Comparison of ENCODE assay signal across 30 cellular contexts in the genomic region with DNA sequence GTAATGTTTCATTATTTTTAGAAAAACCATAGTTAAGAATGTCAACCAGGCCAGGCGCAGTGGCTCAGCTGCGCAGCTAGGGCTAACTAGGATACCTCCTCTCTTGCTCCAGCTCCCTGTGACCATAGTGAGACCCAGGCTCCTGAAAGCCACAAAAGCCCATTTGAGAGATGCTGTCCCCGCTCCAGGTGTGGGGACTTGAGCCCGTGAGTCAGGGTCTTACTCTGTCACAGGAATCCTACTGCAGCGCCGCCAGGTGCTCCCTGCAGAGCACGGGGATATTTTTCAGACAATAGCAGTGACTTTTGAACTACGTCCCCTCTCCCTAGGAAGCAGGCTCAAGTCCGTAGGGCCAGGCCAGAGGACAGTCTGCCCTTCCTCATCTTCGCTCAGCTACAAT.
"Had no signal": no experiment of that assay in that cellular context is flagged by ENCODE, and none has a peak within 500 bp of the region (broad histone marks: within the 10 kb centered on the region; RNA-seq: fewer than 3 reads in every experiment).

No MANE protein-coding gene starts in this region.

- H3K4me1 Mint-ChIP-seq: activated naive CD4-positive, alpha-beta T cell treated with anti-CD3 and anti-CD28 coated beads, Interleukin-2, amount 10 ng/mL, durations not matched to agents 7 days and 5 days; activated naive CD8-positive, alpha-beta T cell treated with anti-CD3 and anti-CD28 coated beads, Interleukin-2, amount 10 ng/mL, durations not matched to agents 7 days and 5 days; immature natural killer cell; naive thymus-derived CD8-positive, alpha-beta T cell had no signal

- H3K4me3 ChIP-seq: ascending aorta, coronary artery, dorsolateral prefrontal cortex, gastroesophageal sphincter, hepatocyte, pancreas, prostate gland, skin epidermis had no signal

- H3K4me3 Mint-ChIP-seq: activated CD4-positive, alpha-beta memory T cell treated with anti-CD3 and anti-CD28 coated beads for 36 hours; activated naive CD4-positive, alpha-beta T cell treated with anti-CD3 and anti-CD28 coated beads, Interleukin-2, amount 10 ng/mL, durations not matched to agents 7 days and 5 days; activated naive CD8-positive, alpha-beta T cell treated with anti-CD3 and anti-CD28 coated beads, Interleukin-2, amount 10 ng/mL, durations not matched to agents 7 days and 5 days; brain; immature natural killer cell; naive thymus-derived CD8-positive, alpha-beta T cell; stimulated activated effector memory CD8-positive, alpha-beta T cell treated with anti-CD3 and anti-CD28 coated beads, Interleukin-12 subunit alpha, Interleukin-12 subunit beta, amount 100 ng/mL, for 72 hours; stimulated activated naive CD8-positive, alpha-beta T cell treated with anti-CD3 and anti-CD28 coated beads, Interleukin-15, Interleukin-2, amounts not matched to agents 100 ng/mL and 50 ng/mL, for 24 hours; T-helper 1 cell treated with Interleukin-12 subunit alpha and Interleukin-12 subunit beta and Interleukin-4 antibody, amounts not matched to agents 30 μg/mL and 1 μg/mL, for 36 hours had no signal

- H3K27ac ChIP-seq: ascending aorta, coronary artery, dorsolateral prefrontal cortex, gastroesophageal sphincter, hepatocyte, pancreas, prostate gland, skin epidermis, VCaP had no signal

- H3K4me1 ChIP-seq: ascending aorta, gastroesophageal sphincter, pancreas, prostate gland had no signal

- DNase-seq: activated CD4-positive, alpha-beta memory T cell treated with anti-CD3 and anti-CD28 coated beads for 36 hours; activated CD4-positive, alpha-beta T cell treated with anti-CD3 and anti-CD28 coated beads for 48 hours; activated CD8-positive, alpha-beta memory T cell treated with anti-CD3 and anti-CD28 coated beads, Interleukin-2, amount 50 U/mL, for 4 hours; activated gamma-delta T cell; activated naive CD4-positive, alpha-beta T cell treated with anti-CD3 and anti-CD28 coated beads, Interleukin-2, amount 10 ng/mL, durations not matched to agents 7 days and 5 days; activated naive CD8-positive, alpha-beta T cell treated with anti-CD3 and anti-CD28 coated beads, Interleukin-2, amount 10 ng/mL, durations not matched to agents 7 days and 5 days; activated T-cell treated with anti-CD3 and anti-CD28 coated beads, Interleukin-2, amount 50 U/mL, for 1 hour; dorsolateral prefrontal cortex; effector memory CD4-positive, alpha-beta T cell; erythroblast; immature natural killer cell; naive thymus-derived CD8-positive, alpha-beta T cell; pancreas; retina; stimulated activated CD4-positive, alpha-beta T cell treated with anti-CD3 and anti-CD28 coated beads, Interleukin-12 subunit alpha, Interleukin-12 subunit beta, amount 100 ng/mL, for 4 hours; stimulated activated CD4-positive, alpha-beta T cell treated with anti-CD3 and anti-CD28 coated beads, Interleukin-4, amount 100 ng/mL, for 1 hour; T-helper 9 cell had no signal

- H3K36me3 Mint-ChIP-seq: activated CD4-positive, alpha-beta memory T cell treated with anti-CD3 and anti-CD28 coated beads for 36 hours; activated naive CD4-positive, alpha-beta T cell treated with anti-CD3 and anti-CD28 coated beads, Interleukin-2, amount 10 ng/mL, durations not matched to agents 7 days and 5 days; activated naive CD8-positive, alpha-beta T cell treated with anti-CD3 and anti-CD28 coated beads, Interleukin-2, amount 10 ng/mL, durations not matched to agents 7 days and 5 days; brain; immature natural killer cell; naive thymus-derived CD8-positive, alpha-beta T cell; stimulated activated effector memory CD8-positive, alpha-beta T cell treated with anti-CD3 and anti-CD28 coated beads, Interleukin-12 subunit alpha, Interleukin-12 subunit beta, amount 100 ng/mL, for 72 hours had no signal

- H3K9me3 ChIP-seq: ascending aorta, gastroesophageal sphincter, pancreas, prostate gland had no signal

- H2AFZ ChIP-seq: hepatocyte had no signal

- H3K36me3 ChIP-seq: ascending aorta, gastroesophageal sphincter, pancreas, prostate gland had no signal

- H3K9me3 Mint-ChIP-seq: activated CD4-positive, alpha-beta memory T cell treated with anti-CD3 and anti-CD28 coated beads for 36 hours; activated naive CD4-positive, alpha-beta T cell treated with anti-CD3 and anti-CD28 coated beads, Interleukin-2, amount 10 ng/mL, durations not matched to agents 7 days and 5 days; activated naive CD8-positive, alpha-beta T cell treated with anti-CD3 and anti-CD28 coated beads, Interleukin-2, amount 10 ng/mL, durations not matched to agents 7 days and 5 days; brain; immature natural killer cell; naive thymus-derived CD8-positive, alpha-beta T cell; stimulated activated effector memory CD8-positive, alpha-beta T cell treated with anti-CD3 and anti-CD28 coated beads, Interleukin-12 subunit alpha, Interleukin-12 subunit beta, amount 100 ng/mL, for 72 hours; stimulated activated naive CD8-positive, alpha-beta T cell treated with anti-CD3 and anti-CD28 coated beads, Interleukin-15, Interleukin-2, amounts not matched to agents 100 ng/mL and 50 ng/mL, for 24 hours; T-helper 1 cell treated with Interleukin-12 subunit alpha and Interleukin-12 subunit beta and Interleukin-4 antibody, amounts not matched to agents 30 μg/mL and 1 μg/mL, for 36 hours had no signal

- H3K4me2 ChIP-seq: hepatocyte had no signal

- ATAC-seq: activated CD4-positive, CD25-positive, alpha-beta regulatory T cell treated with anti-CD3 and anti-CD28 coated beads, Interleukin-2, amount 50 U/mL, for 24 hours; gastroesophageal sphincter; naive thymus-derived CD8-positive, alpha-beta T cell; pancreas; sciatic nerve; stimulated activated effector memory CD8-positive, alpha-beta T cell treated with anti-CD3 and anti-CD28 coated beads, Interleukin-12 subunit alpha, Interleukin-12 subunit beta, amount 100 ng/mL, for 72 hours had no signal

- H3K27me3 ChIP-seq: ascending aorta, hepatocyte had no signal

- H3K27ac Mint-ChIP-seq: activated CD4-positive, alpha-beta memory T cell treated with anti-CD3 and anti-CD28 coated beads for 36 hours; activated naive CD4-positive, alpha-beta T cell treated with anti-CD3 and anti-CD28 coated beads, Interleukin-2, amount 10 ng/mL, durations not matched to agents 7 days and 5 days; activated naive CD8-positive, alpha-beta T cell treated with anti-CD3 and anti-CD28 coated beads, Interleukin-2, amount 10 ng/mL, durations not matched to agents 7 days and 5 days; brain; immature natural killer cell; naive thymus-derived CD8-positive, alpha-beta T cell; stimulated activated effector memory CD8-positive, alpha-beta T cell treated with anti-CD3 and anti-CD28 coated beads, Interleukin-12 subunit alpha, Interleukin-12 subunit beta, amount 100 ng/mL, for 72 hours; stimulated activated naive CD8-positive, alpha-beta T cell treated with anti-CD3 and anti-CD28 coated beads, Interleukin-15, Interleukin-2, amounts not matched to agents 100 ng/mL and 50 ng/mL, for 24 hours; T-helper 1 cell treated with Interleukin-12 subunit alpha and Interleukin-12 subunit beta and Interleukin-4 antibody, amounts not matched to agents 30 μg/mL and 1 μg/mL, for 36 hours had no signal
